23 cellular contexts compared by ENCODE assay signal in genomic region chr15:36693644-36694043, GRCh38.
DNase-seq lines count a peak whose midpoint lies in the region; ATAC-seq, FAIRE-seq and TF ChIP-seq lines count a peak whose summit lies in the region.
"Had no signal": no experiment of that assay in that cellular context is flagged by ENCODE, and none has a peak within 500 bp of the region (broad histone marks: within the 10 kb centered on the region; RNA-seq: fewer than 3 reads in every experiment).

No MANE protein-coding gene starts in this region.

- H3K79me2 ChIP-seq in HepG2 (ENCODE audit: insufficient read depth, low read length) (no peaks in the 10 kb centered on the region), K562 (ENCODE audit: control insufficient read depth, insufficient read depth, low read length) (no peaks in the 10 kb centered on the region)

- H3K9me1 ChIP-seq in K562 (ENCODE audit: control insufficient read depth, insufficient read depth, low read length), result no peaks in the 10 kb centered on the region

- H4K20me1 ChIP-seq in HepG2 (ENCODE audit: insufficient read depth, low read length) (no peaks in the 10 kb centered on the region), K562 (replicated peaks; ENCODE audit: control insufficient read depth, insufficient read depth, low read length) (no peaks in the 10 kb centered on the region)
- H4K20me1 ChIP-seq: BLaER1 had no signal

- no peak overlapping the region for H3K4me3 ChIP-seq in HepG2 (replicated peaks in 1 of 3; ENCODE audit: insufficient read depth in 1 of 3, low read depth in 2 of 3, low read length in 3 of 3)
- no peak overlapping the region for H3K4me3 ChIP-seq in right lobe of liver
- H3K4me3 ChIP-seq in K562, result no peak overlapping the region
- H3K4me3 ChIP-seq: BLaER1 had no signal

- H3K9ac ChIP-seq in HepG2 (ENCODE audit: insufficient read depth, low read depth, low read length) (no peak overlapping the region), K562 (ENCODE audit: insufficient read depth in 1 of 2, low read depth in 2 of 2, low read length in 2 of 2) (no peak overlapping the region)
- H3K9ac ChIP-seq: BLaER1 had no signal

- intact Hi-C loops in HepG2 (cut with micrococcal nuclease; ENCODE audit: unreplicated experiment), result no loop called here
- intact Hi-C loops in right lobe of liver (cut with DNase I), result no loop called here
- intact Hi-C loops in K562 (cut with micrococcal nuclease), result no loop called here

- ATAC-seq in HepG2, result no peak
- ATAC-seq in right lobe of liver, result no peak
- no peak for ATAC-seq in K562

- no peak for DNase-seq in HepG2 (ENCODE audit: low spot score)
- DNase-seq in right lobe of liver, result no peak
- no peak for DNase-seq in K562 (ENCODE audit: extremely low read depth in 1 of 4, low spot score in 3 of 4)
- DNase-seq in stimulated activated CD4-positive, alpha-beta T cell treated with anti-CD3 and anti-CD28 coated beads, Interleukin-4, amount 100 ng/mL, for 24 hours, result no peak
- DNase-seq in GM03348 (ENCODE audit: low spot score), result no peak
- DNase-seq: ACHN; BE2C; C1 segment of cervical spinal cord; CD4-positive, alpha-beta memory T cell; CD4-positive, CD25-positive, alpha-beta regulatory T cell; CD8-positive, alpha-beta memory T cell; COR-L47; DMS 273 treated with DMSO at 0.1 percent for 48 hours; DMS153; DMS53; DMS79; DND-41; EL; GDM1 had no signal

- CTCF ChIA-PET in HepG2 (lab: Yijun Ruan, JAX; ENCODE audit: low intra/inter-chr PET ratio, low total read pairs) (no interaction called here), K562 (lab: Yijun Ruan, JAX; ENCODE audit: low intra/inter-chr PET ratio) (no interaction called here)

- H3K4me1 ChIP-seq in HepG2 (ENCODE audit: insufficient read depth, low read length) (no peaks in the 10 kb centered on the region), right lobe of liver (no peaks in the 10 kb centered on the region), K562 (replicated peaks in 1 of 2; ENCODE audit: control insufficient read depth in 2 of 2, insufficient read depth in 2 of 2, low read length in 2 of 2) (no peaks in the 10 kb centered on the region)
- H3K4me1 ChIP-seq: BE2C, BLaER1 had no signal

- TF ChIP-seq RAD21 in HepG2 (CRISPR knock-in tag; IDR thresholded peaks at IDR 0.05), result no peak
- TF ChIP-seq RAD21 in K562 (CRISPR knock-in tag; conservative IDR thresholded peaks at IDR 0.05 in 1 of 2, IDR thresholded peaks at IDR 0.05 in 1 of 2), result no peak

- WGBS in HepG2 (ENCODE audit: low lambda C conversion rate), result 95% methylated on average over 3 of the region's 3 CpGs
- WGBS in right lobe of liver (ENCODE audit: insufficient coverage, low coverage, low lambda C conversion rate, missing lambda C conversion rate), result 96% methylated on average over 3 of the region's 3 CpGs
- WGBS in K562 (ENCODE audit: insufficient coverage, low coverage, missing lambda C conversion rate), result 63% methylated on average over 3 of the region's 3 CpGs

- no peaks in the 10 kb centered on the region for H3K9me3 ChIP-seq in HepG2 (ENCODE audit: low read length)
- H3K9me3 ChIP-seq in right lobe of liver, result no peaks in the 10 kb centered on the region
- no peaks in the 10 kb centered on the region for H3K9me3 ChIP-seq in K562 (replicated peaks; ENCODE audit: control insufficient read depth, insufficient read depth, low read depth, low read length)
- H3K9me3 ChIP-seq: BE2C, BLaER1 had no signal

- no peaks in the 10 kb centered on the region; a peak in 1 of 5 replicates for H3K27me3 ChIP-seq in HepG2 (ENCODE audit: control insufficient read depth in 1 of 2, insufficient read depth in 2 of 2, low read length in 2 of 2)
- H3K27me3 ChIP-seq in right lobe of liver, result no peaks in the 10 kb centered on the region
- H3K27me3 ChIP-seq in K562 (ENCODE audit: control insufficient read depth in 2 of 2, insufficient read depth in 2 of 2, low read length in 2 of 2), result no peaks in the 10 kb centered on the region
- H3K27me3 ChIP-seq: BE2C, BLaER1 had no signal

- H3K36me3 ChIP-seq in HepG2 (replicated peaks in 1 of 2; ENCODE audit: control insufficient read depth in 1 of 2, insufficient read depth in 2 of 2, low read length in 2 of 2) (peaks cover 0 to 1% of the 10 kb centered on the region in 2 experiments; a peak in 1 of 5 replicates), right lobe of liver (no peaks in the 10 kb centered on the region), K562 (ENCODE audit: control insufficient read depth, insufficient read depth, low read length) (no peaks in the 10 kb centered on the region)
- H3K36me3 ChIP-seq: BE2C had no signal

- H3K4me2 ChIP-seq in HepG2 (ENCODE audit: low read depth, low read length) (no peak overlapping the region), K562 (ENCODE audit: insufficient read depth, low read length) (no peak overlapping the region)
- H3K4me2 ChIP-seq: BLaER1 had no signal

- no TSS peak for BruUV-seq in HepG2 (replicated peaks; lab: Mats Ljungman, UMichigan)
- BruUV-seq in K562 (replicated peaks; lab: Mats Ljungman, UMichigan), result no TSS peak

- no peak overlapping the region for H3K27ac ChIP-seq in HepG2 (ENCODE audit: extremely low read length, insufficient read depth, low read length)
- no peak overlapping the region for H3K27ac ChIP-seq in right lobe of liver
- no peak overlapping the region for H3K27ac ChIP-seq in K562 (ENCODE audit: extremely low read depth, low read depth, low read length)
- H3K27ac ChIP-seq: 22Rv1, BLaER1 had no signal

- no peak for FAIRE-seq in HepG2 (lab: Jason Lieb, UNC)
- FAIRE-seq in K562 (lab: Jason Lieb, UNC), result no peak
- FAIRE-seq: GM12891, GM19239 had no signal

- H2AFZ ChIP-seq in HepG2 (ENCODE audit: low read length) (no peak overlapping the region), K562 (ENCODE audit: low read depth, low read length) (no peak overlapping the region)

- TF ChIP-seq CTCF in HepG2 (CRISPR knock-in tag; IDR thresholded peaks at IDR 0.05), result no peak
- no peak for TF ChIP-seq CTCF in right lobe of liver (IDR thresholded peaks at IDR 0.05)
- TF ChIP-seq CTCF in K562 (IDR thresholded peaks at IDR 0.05 in 2 of 3, conservative IDR thresholded peaks at IDR 0.05 in 1 of 3; ENCODE audit: insufficient read depth in 2 of 3, low read depth in 1 of 3, low read length in 3 of 3), result no peak

- TF ChIP-seq EP300 in HepG2 (IDR thresholded peaks at IDR 0.05; ENCODE audit: low read depth in 2 of 2, low read length in 2 of 2) (no peak), HepG2 (CRISPR knock-in tag; IDR thresholded peaks at IDR 0.05; ENCODE audit: borderline replicate concordance) (no peak), K562 (IDR thresholded peaks at IDR 0.05; ENCODE audit: low read length) (no peak)

- in situ Hi-C loops in HepG2 (cut with HindIII; ENCODE audit: extremely low pct_ligation_motif_present, low pct_unique_long_range_greater_than_20kb) (no loop called here), K562 (cut with MboI) (no loop called here)

- POLR2A ChIA-PET in HepG2 (lab: Yijun Ruan, JAX) (no interaction called here), K562 (lab: Yijun Ruan, JAX) (no interaction called here)

- TF ChIP-seq POLR2A in HepG2 (IDR thresholded peaks at IDR 0.05; ENCODE audit: insufficient read depth in 1 of 2, low read depth in 2 of 2, low read length in 2 of 2) (no peak), right lobe of liver (IDR thresholded peaks at IDR 0.05) (no peak), K562 (conservative IDR thresholded peaks at IDR 0.05) (no peak)

TF ChIP-seq in HepG2, 621 proteins besides CTCF, POLR2A, EP300 and RAD21:
- peak; percentile 72 for TF ChIP-seq MAFF (IDR thresholded peaks at IDR 0.05; ENCODE audit: low read depth, low read length)
- TF ChIP-seq MAFK (conservative IDR thresholded peaks at IDR 0.05 in 1 of 2, IDR thresholded peaks at IDR 0.05 in 1 of 2; ENCODE audit: low read length in 2 of 2), result peak; percentile 70 to 79
- no peak for TF ChIP-seq ZNF550 (CRISPR knock-in tag; IDR thresholded peaks at IDR 0.05; ENCODE audit: borderline replicate concordance)
TF ChIP-seq in HepG2: peak in this region for 2.

TF ChIP-seq in K562, 482 proteins besides CTCF, POLR2A, EP300 and RAD21:
- TF ChIP-seq ZNF174 (CRISPR knock-in tag; IDR thresholded peaks at IDR 0.05) (no peak), ZNF316 (IDR thresholded peaks at IDR 0.05) (peak; percentile 67; the same call in 1 of the 2 replicates), MAFG (tag; conservative IDR thresholded peaks at IDR 0.05) (0 out of 2 replicates have a peak, but pooled peaks have one; percentile 19), BCOR (IDR thresholded peaks at IDR 0.05) (no peak), HDAC8 (tag; IDR thresholded peaks at IDR 0.05) (no peak), MAFF (IDR thresholded peaks at IDR 0.05; ENCODE audit: low read length) (0 out of 2 replicates have a peak, but pooled peaks have one; percentile 16), C11orf30 (IDR thresholded peaks at IDR 0.05; ENCODE audit: low read depth) (peak; percentile 48), CBX3 (IDR thresholded peaks at IDR 0.05; ENCODE audit: borderline replicate concordance in 1 of 2, low read length in 2 of 2) (no peak)

Comparison
In these comparisons a context has a peak if more than half of its experiments do, and no peak if none do; other contexts are left out.
1. Of the 241 proteins assayed by ChIP-seq in both HepG2 and K562: peak only in HepG2: MAFK; only in K562: MAFG; in both: MAFF; in neither: 238.